Comparison of ENCODE assay signal across 1 cellular context in genomic region chr17:43483674-43484551, GRCh38.
TF ChIP-seq lines count a peak whose summit lies in the region.

TSS of gene DHX8 (plus strand) at chr17:43483975. CDS start at chr17:43484038, 63 bp downstream.

TF ChIP-seq in HepG2, 621 proteins besides CTCF, POLR2A, EP300 and RAD21 (continued from another document and continues in another):
- TF ChIP-seq HES4 (CRISPR knock-in tag; IDR thresholded peaks at IDR 0.05; ENCODE audit: borderline replicate concordance) (peak; percentile 53; the same call in 1 of the 2 replicates), TGIF2 (CRISPR knock-in tag; IDR thresholded peaks at IDR 0.05) (peak; percentile 92), ZC3H13 (CRISPR knock-in tag; IDR thresholded peaks at IDR 0.05) (peak; percentile 50; the same call in 1 of the 2 replicates), ZNF761 (CRISPR knock-in tag; conservative IDR thresholded peaks at IDR 0.05) (peak; percentile 94), USF2 (IDR thresholded peaks at IDR 0.05; ENCODE audit: low read depth, low read length) (no peak), USF2 (CRISPR knock-in tag; IDR thresholded peaks at IDR 0.05; ENCODE audit: borderline replicate concordance) (no peak; the same call in 1 of the 2 replicates), ZNF720 (CRISPR knock-in tag; IDR thresholded peaks at IDR 0.05) (peak; percentile 86; the same call in 1 of the 2 replicates), CHD2 (IDR thresholded peaks at IDR 0.05; ENCODE audit: low read depth, low read length) (0 out of 2 replicates have a peak, but pooled peaks have one; percentile 12), ZNF263 (CRISPR knock-in tag; IDR thresholded peaks at IDR 0.05) (peak; percentile 53; the same call in 1 of the 2 replicates), KLF16 (CRISPR knock-in tag; IDR thresholded peaks at IDR 0.05) (peak in 1 of 2 experiments; percentile 100; a peak in 2 of 4 replicates), RXRB (CRISPR knock-in tag; IDR thresholded peaks at IDR 0.05; ENCODE audit: borderline replicate concordance) (peak; percentile 91), JDP2 (CRISPR knock-in tag; IDR thresholded peaks at IDR 0.05; ENCODE audit: borderline replicate concordance) (no peak), FOXO1 (CRISPR knock-in tag; IDR thresholded peaks at IDR 0.05) (peak; percentile 90), ZNF446 (CRISPR knock-in tag; IDR thresholded peaks at IDR 0.05) (peak; percentile 74; the same call in 1 of the 2 replicates), NR3C1 (CRISPR knock-in tag; IDR thresholded peaks at IDR 0.05) (no peak), ESRRA (CRISPR knock-in tag; IDR thresholded peaks at IDR 0.05; ENCODE audit: low read depth) (no peak; the same call in none of the 2 replicates), TRIM22 (IDR thresholded peaks at IDR 0.05) (no peak), ZBTB42 (CRISPR knock-in tag; IDR thresholded peaks at IDR 0.05) (no peak), NFIB (CRISPR knock-in tag; IDR thresholded peaks at IDR 0.05; ENCODE audit: borderline replicate concordance) (no peak), KLF11 (CRISPR knock-in tag; IDR thresholded peaks at IDR 0.05) (peak; percentile 87; the same call in 1 of the 2 replicates), ZSCAN31 (CRISPR knock-in tag; IDR thresholded peaks at IDR 0.05; ENCODE audit: low read depth) (peak; percentile 99), RBM39 (IDR thresholded peaks at IDR 0.05; ENCODE audit: low read depth, low read length, poor library complexity, severe bottlenecking) (peak; percentile 77), ZNF776 (CRISPR knock-in tag; IDR thresholded peaks at IDR 0.05) (no peak; the same call in none of the 2 replicates), ZKSCAN1 (IDR thresholded peaks at IDR 0.05; ENCODE audit: low read length) (peak; percentile 37; the same call in 1 of the 2 replicates), ZNF629 (CRISPR knock-in tag; conservative IDR thresholded peaks at IDR 0.05) (no peak), FOXM1 (CRISPR knock-in tag; IDR thresholded peaks at IDR 0.05) (peak; percentile 93; the same call in 1 of the 2 replicates), ZNF30 (CRISPR knock-in tag; IDR thresholded peaks at IDR 0.05) (no peak), ZNF543 (CRISPR knock-in tag; IDR thresholded peaks at IDR 0.05) (peak; percentile 94), RARG (CRISPR knock-in tag; IDR thresholded peaks at IDR 0.05; ENCODE audit: low read depth) (peak; percentile 90; the same call in 1 of the 2 replicates), ZBTB3 (CRISPR knock-in tag; IDR thresholded peaks at IDR 0.05; ENCODE audit: borderline replicate concordance, low read depth) (peak; percentile 78), MYC (CRISPR knock-in tag; IDR thresholded peaks at IDR 0.05; ENCODE audit: borderline replicate concordance) (peak; percentile 89), ZSCAN29 (CRISPR knock-in tag; conservative IDR thresholded peaks at IDR 0.05) (peak; percentile 77; the same call in 1 of the 2 replicates), ZNF496 (CRISPR knock-in tag; IDR thresholded peaks at IDR 0.05; ENCODE audit: insufficient replicate concordance) (no peak), PRPF4 (IDR thresholded peaks at IDR 0.05; ENCODE audit: low read depth, low read length, poor library complexity, severe bottlenecking) (no peak), ARID2 (CRISPR knock-in tag; IDR thresholded peaks at IDR 0.05; ENCODE audit: borderline replicate concordance) (no peak; the same call in 1 of the 2 replicates), GTF2F1 (IDR thresholded peaks at IDR 0.05; ENCODE audit: low read length) (peak; percentile 83), ZMYM3 (CRISPR knock-in tag; IDR thresholded peaks at IDR 0.05) (peak; percentile 76), TIGD3 (CRISPR knock-in tag; IDR thresholded peaks at IDR 0.05; ENCODE audit: borderline replicate concordance) (no peak), PBX2 (CRISPR knock-in tag; IDR thresholded peaks at IDR 0.05) (0 out of 2 replicates have a peak, but pooled peaks have one; percentile 32), ZNF660 (CRISPR knock-in tag; IDR thresholded peaks at IDR 0.05; ENCODE audit: borderline replicate concordance, low read depth) (no peak; the same call in 1 of the 2 replicates), CENPT (CRISPR knock-in tag; IDR thresholded peaks at IDR 0.05; ENCODE audit: low read depth) (no peak), RFXAP (CRISPR knock-in tag; IDR thresholded peaks at IDR 0.05; ENCODE audit: borderline replicate concordance) (peak; percentile 96), ZNF879 (CRISPR knock-in tag; IDR thresholded peaks at IDR 0.05) (peak; percentile 91), NFYB (CRISPR knock-in tag; IDR thresholded peaks at IDR 0.05) (peak; percentile 85)
- TF ChIP-seq, protein P1, sequence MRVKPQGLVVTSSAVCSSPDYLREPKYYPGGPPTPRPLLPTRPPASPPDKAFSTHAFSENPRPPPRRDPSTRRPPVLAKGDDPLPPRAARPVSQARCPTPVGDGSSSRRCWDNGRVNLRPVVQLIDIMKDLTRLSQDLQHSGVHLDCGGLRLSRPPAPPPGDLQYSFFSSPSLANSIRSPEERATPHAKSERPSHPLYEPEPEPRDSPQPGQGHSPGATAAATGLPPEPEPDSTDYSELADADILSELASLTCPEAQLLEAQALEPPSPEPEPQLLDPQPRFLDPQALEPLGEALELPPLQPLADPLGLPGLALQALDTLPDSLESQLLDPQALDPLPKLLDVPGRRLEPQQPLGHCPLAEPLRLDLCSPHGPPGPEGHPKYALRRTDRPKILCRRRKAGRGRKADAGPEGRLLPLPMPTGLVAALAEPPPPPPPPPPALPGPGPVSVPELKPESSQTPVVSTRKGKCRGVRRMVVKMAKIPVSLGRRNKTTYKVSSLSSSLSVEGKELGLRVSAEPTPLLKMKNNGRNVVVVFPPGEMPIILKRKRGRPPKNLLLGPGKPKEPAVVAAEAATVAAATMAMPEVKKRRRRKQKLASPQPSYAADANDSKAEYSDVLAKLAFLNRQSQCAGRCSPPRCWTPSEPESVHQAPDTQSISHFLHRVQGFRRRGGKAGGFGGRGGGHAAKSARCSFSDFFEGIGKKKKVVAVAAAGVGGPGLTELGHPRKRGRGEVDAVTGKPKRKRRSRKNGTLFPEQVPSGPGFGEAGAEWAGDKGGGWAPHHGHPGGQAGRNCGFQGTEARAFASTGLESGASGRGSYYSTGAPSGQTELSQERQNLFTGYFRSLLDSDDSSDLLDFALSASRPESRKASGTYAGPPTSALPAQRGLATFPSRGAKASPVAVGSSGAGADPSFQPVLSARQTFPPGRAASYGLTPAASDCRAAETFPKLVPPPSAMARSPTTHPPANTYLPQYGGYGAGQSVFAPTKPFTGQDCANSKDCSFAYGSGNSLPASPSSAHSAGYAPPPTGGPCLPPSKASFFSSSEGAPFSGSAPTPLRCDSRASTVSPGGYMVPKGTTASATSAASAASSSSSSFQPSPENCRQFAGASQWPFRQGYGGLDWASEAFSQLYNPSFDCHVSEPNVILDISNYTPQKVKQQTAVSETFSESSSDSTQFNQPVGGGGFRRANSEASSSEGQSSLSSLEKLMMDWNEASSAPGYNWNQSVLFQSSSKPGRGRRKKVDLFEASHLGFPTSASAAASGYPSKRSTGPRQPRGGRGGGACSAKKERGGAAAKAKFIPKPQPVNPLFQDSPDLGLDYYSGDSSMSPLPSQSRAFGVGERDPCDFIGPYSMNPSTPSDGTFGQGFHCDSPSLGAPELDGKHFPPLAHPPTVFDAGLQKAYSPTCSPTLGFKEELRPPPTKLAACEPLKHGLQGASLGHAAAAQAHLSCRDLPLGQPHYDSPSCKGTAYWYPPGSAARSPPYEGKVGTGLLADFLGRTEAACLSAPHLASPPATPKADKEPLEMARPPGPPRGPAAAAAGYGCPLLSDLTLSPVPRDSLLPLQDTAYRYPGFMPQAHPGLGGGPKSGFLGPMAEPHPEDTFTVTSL (CRISPR knock-in tag; IDR thresholded peaks at IDR 0.05; ENCODE audit: borderline replicate concordance) = no peak
- TF ChIP-seq, protein P2, sequence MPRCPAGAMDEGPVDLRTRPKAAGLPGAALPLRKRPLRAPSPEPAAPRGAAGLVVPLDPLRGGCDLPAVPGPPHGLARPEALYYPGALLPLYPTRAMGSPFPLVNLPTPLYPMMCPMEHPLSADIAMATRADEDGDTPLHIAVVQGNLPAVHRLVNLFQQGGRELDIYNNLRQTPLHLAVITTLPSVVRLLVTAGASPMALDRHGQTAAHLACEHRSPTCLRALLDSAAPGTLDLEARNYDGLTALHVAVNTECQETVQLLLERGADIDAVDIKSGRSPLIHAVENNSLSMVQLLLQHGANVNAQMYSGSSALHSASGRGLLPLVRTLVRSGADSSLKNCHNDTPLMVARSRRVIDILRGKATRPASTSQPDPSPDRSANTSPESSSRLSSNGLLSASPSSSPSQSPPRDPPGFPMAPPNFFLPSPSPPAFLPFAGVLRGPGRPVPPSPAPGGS (CRISPR knock-in tag; IDR thresholded peaks at IDR 0.05) = peak; percentile 75
